In genomic region chr1:96474985-96475743, GRCh38 we compare ENCODE assay signal across 22 cellular contexts.
"Had no signal": no experiment of that assay in that cellular context is flagged by ENCODE, and none has a peak within 500 bp of the region (broad histone marks: within the 10 kb centered on the region; RNA-seq: fewer than 3 reads in every experiment).

No MANE protein-coding gene starts in this region.

- H3K4me1 ChIP-seq: colonic mucosa, prostate gland, right atrium auricular region, tibial nerve, vagina had no signal

- H3K27ac ChIP-seq: colonic mucosa, prostate gland, right atrium auricular region, tibial nerve, vagina had no signal

- H3K9me3 ChIP-seq: colonic mucosa, prostate gland, right atrium auricular region, tibial nerve, vagina had no signal

- H3K27me3 Mint-ChIP-seq: activated CD4-positive, alpha-beta T cell treated with anti-CD3 and anti-CD28 coated beads, Interleukin-2, amount 10 ng/mL, durations not matched to agents 24 days and 14 days; activated CD8-positive, alpha-beta T cell treated with anti-CD3 and anti-CD28 coated beads for 36 hours; central memory CD8-positive, alpha-beta T cell had no signal

- H3K4me1 Mint-ChIP-seq: activated CD4-positive, alpha-beta T cell treated with anti-CD3 and anti-CD28 coated beads, Interleukin-2, amount 10 ng/mL, durations not matched to agents 24 days and 14 days; central memory CD8-positive, alpha-beta T cell had no signal

- H3K27me3 ChIP-seq: colonic mucosa, right atrium auricular region, tibial nerve, vagina had no signal

- H3K36me3 ChIP-seq: colonic mucosa, prostate gland, right atrium auricular region, tibial nerve, vagina had no signal

- H3K4me3 ChIP-seq: colonic mucosa, lung, prostate gland, right atrium auricular region, tibial nerve, vagina had no signal

- H3K9me3 Mint-ChIP-seq: activated CD4-positive, alpha-beta T cell treated with anti-CD3 and anti-CD28 coated beads, Interleukin-2, amount 10 ng/mL, durations not matched to agents 24 days and 14 days; activated CD8-positive, alpha-beta T cell treated with anti-CD3 and anti-CD28 coated beads for 36 hours; activated T-helper 2 cell treated with anti-CD3 and anti-CD28 coated beads, Interferon-gamma antibody, Interleukin-2, Interleukin-4, amounts not matched to agents 10 μg/mL and 5 μg/mL and 100 μg/mL, durations not matched to agents 14 hours and 24 hours and 36 hours; central memory CD8-positive, alpha-beta T cell had no signal

- ATAC-seq: activated CD8-positive, alpha-beta T cell treated with anti-CD3 and anti-CD28 coated beads for 36 hours; left colon; stimulated activated naive CD8-positive, alpha-beta T cell treated with anti-CD3 and anti-CD28 coated beads, Interleukin-15, Interleukin-2, amounts not matched to agents 100 U/mL and 50 U/mL, for 24 hours had no signal

- H3K36me3 Mint-ChIP-seq: brain had no signal

- DNase-seq: activated CD4-positive, alpha-beta T cell treated with anti-CD3 and anti-CD28 coated beads, Interleukin-2, amount 10 ng/mL, durations not matched to agents 24 days and 14 days; activated CD8-positive, alpha-beta T cell treated with anti-CD3 and anti-CD28 coated beads for 36 hours; activated naive CD4-positive, alpha-beta T cell treated with Interleukin-2 at 50 U/mL for 16 hours; activated T-cell treated with anti-CD3 and anti-CD28 coated beads, Interleukin-2, amount 50 U/mL, for 1 hour; colonic mucosa; foreskin melanocyte; glutamatergic neuron; hippocampal formation; left colon; stimulated activated CD4-positive, alpha-beta T cell treated with anti-CD3 and anti-CD28 coated beads, Interleukin-12 subunit alpha, Interleukin-12 subunit beta, amount 100 ng/mL, for 4 hours; stimulated activated CD4-positive, alpha-beta T cell treated with anti-CD3 and anti-CD28 coated beads, Interleukin-1b, Interleukin-23, amount 100 ng/mL, for 48 hours; stimulated activated naive CD8-positive, alpha-beta T cell treated with anti-CD3 and anti-CD28 coated beads, Interleukin-15, Interleukin-2, amounts not matched to agents 100 U/mL and 50 U/mL, for 24 hours; T1000 had no signal

- H3K4me3 Mint-ChIP-seq: activated CD4-positive, alpha-beta T cell treated with anti-CD3 and anti-CD28 coated beads, Interleukin-2, amount 10 ng/mL, durations not matched to agents 24 days and 14 days; activated CD8-positive, alpha-beta T cell treated with anti-CD3 and anti-CD28 coated beads for 36 hours; central memory CD8-positive, alpha-beta T cell; neural crest cell had no signal

- H3K27ac Mint-ChIP-seq: activated CD4-positive, alpha-beta T cell treated with anti-CD3 and anti-CD28 coated beads, Interleukin-2, amount 10 ng/mL, durations not matched to agents 24 days and 14 days; activated CD8-positive, alpha-beta T cell treated with anti-CD3 and anti-CD28 coated beads for 36 hours; activated T-helper 2 cell treated with anti-CD3 and anti-CD28 coated beads, Interferon-gamma antibody, Interleukin-2, Interleukin-4, amounts not matched to agents 10 μg/mL and 5 μg/mL and 100 μg/mL, durations not matched to agents 14 hours and 24 hours and 36 hours had no signal
